8 cellular contexts compared by ENCODE assay signal in the genomic region with DNA sequence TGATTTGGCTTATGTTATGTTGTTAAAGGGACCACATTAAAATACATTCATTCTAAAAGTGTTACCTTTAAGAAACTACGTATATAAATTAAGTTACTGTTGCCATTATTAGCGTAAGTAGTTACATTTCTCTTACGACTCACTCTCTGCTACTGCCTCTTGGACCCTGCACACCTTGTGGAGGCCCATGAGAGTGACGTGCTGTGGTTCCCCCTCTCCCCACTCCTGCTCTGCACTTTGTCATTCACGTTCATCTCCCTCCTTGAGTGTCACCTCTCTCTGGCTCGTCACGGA. TPM values are rescaled to one million over a fixed set of nuclear protein-coding genes. Genes with fewer than 3 reads are reported as not detected.
DNase-seq lines count a peak whose midpoint lies in the region; ATAC-seq and TF ChIP-seq lines count a peak whose summit lies in the region.

No MANE protein-coding gene starts in this region.

- H3K36me3 ChIP-seq in RWPE2 (ENCODE audit: low read depth) = no peaks in the 10 kb centered on the region
- no peaks in the 10 kb centered on the region for H3K36me3 ChIP-seq in skeletal muscle satellite cell (ENCODE audit: insufficient read depth, low read length)

- DNase-seq in RWPE2 (ENCODE audit: low spot score) (no peak), fibroblast of the aortic adventitia (ENCODE audit: low read depth) (no peak), NCI-H1436 (lab: John Stamatoyannopoulos, UW) (no peak), NCI-H2196 (lab: John Stamatoyannopoulos, UW; ENCODE audit: unreplicated experiment) (no peak), NCI-H2029 treated with DMSO at 0.1 percent for 48 hours (lab: John Stamatoyannopoulos, UW) (no peak)

- peak overlapping the region; percentile 50 for H3K9ac ChIP-seq in skeletal muscle satellite cell (ENCODE audit: low read depth, low read length)

- H3K27me3 ChIP-seq in RWPE2 (ENCODE audit: insufficient read depth, poor library complexity, severe bottlenecking) (peaks cover 28% of the 10 kb centered on the region), skeletal muscle satellite cell (ENCODE audit: control insufficient read depth, insufficient read depth, low read length) (peaks cover 65% of the 10 kb centered on the region)

- no peak for TF ChIP-seq CTCF in RWPE2 (IDR thresholded peaks at IDR 0.05; ENCODE audit: poor library complexity, severe bottlenecking)
- TF ChIP-seq CTCF in fibroblast of the aortic adventitia (IDR thresholded peaks at IDR 0.05; ENCODE audit: insufficient read depth, low read length) = no peak

- H3K4me3 ChIP-seq in RWPE2 (ENCODE audit: severe bottlenecking) (peak overlapping the region; percentile 42), fibroblast of the aortic adventitia (ENCODE audit: low read depth, low read length) (peak overlapping the region; percentile 69), skeletal muscle satellite cell (ENCODE audit: low read length) (peak overlapping the region; percentile 82)

- H3K9me3 ChIP-seq in RWPE2 (ENCODE audit: severe bottlenecking) (no peaks in the 10 kb centered on the region), skeletal muscle satellite cell (replicated peaks; ENCODE audit: low read length) (no peaks in the 10 kb centered on the region)

- H3K4me1 ChIP-seq in RWPE2 (ENCODE audit: insufficient read depth, poor library complexity, severe bottlenecking) = peaks cover 6% of the 10 kb centered on the region
- peaks cover 17% of the 10 kb centered on the region for H3K4me1 ChIP-seq in skeletal muscle satellite cell (ENCODE audit: control insufficient read depth, insufficient read depth, low read length)

- H3K27ac ChIP-seq in RWPE2 (ENCODE audit: poor library complexity, severe bottlenecking) = no peak overlapping the region

- peak overlapping the region; percentile 98 for H3K4me2 ChIP-seq in skeletal muscle satellite cell (ENCODE audit: low read length)

- ATAC-seq in GM21515 (IDR thresholded peaks at IDR 0.05; ENCODE audit: unreplicated experiment) (peak; percentile 20), RWPE2 (ENCODE audit: low read depth) (peak; percentile 4; the same call in 2 of the 3 replicates), GM18502 (IDR thresholded peaks at IDR 0.05; ENCODE audit: poor library complexity, unreplicated experiment) (no peak)

RNA-seq across cellular contexts. Expression of a gene that starts 0.8 kb away (rescaled TPM):
- total RNA-seq in fibroblast of the aortic adventitia (ENCODE audit: low replicate concordance) = 0.65 and 2.4 TPM in 2 replicates
- total RNA-seq in skeletal muscle satellite cell (2012; rRNA removed) = under 0.01 TPM in 1 of 2 replicates, not detected in the other

RNA-seq across cellular contexts. Expression of a gene that starts 13.6 kb away (rescaled TPM):
- total RNA-seq in fibroblast of the aortic adventitia (ENCODE audit: low replicate concordance) = 61.1 and 105 TPM in 2 replicates
- total RNA-seq in skeletal muscle satellite cell (2012; rRNA removed) = 67.7 and 79.9 TPM in 2 replicates
